8 cellular contexts compared by ENCODE assay signal in genomic region chr6:85483041-85483700, GRCh38. TPM values are rescaled to one million over a fixed set of nuclear protein-coding genes. Genes with fewer than 3 reads are reported as not detected.
DNase-seq lines count a peak whose midpoint lies in the region; ATAC-seq, FAIRE-seq and TF ChIP-seq lines count a peak whose summit lies in the region.

No MANE protein-coding gene starts in this region.

- TF ChIP-seq EP300 in HepG2 (IDR thresholded peaks at IDR 0.05; ENCODE audit: low read depth in 2 of 2, low read length in 2 of 2) (no peak), HepG2 (CRISPR knock-in tag; IDR thresholded peaks at IDR 0.05; ENCODE audit: borderline replicate concordance) (no peak)

- H3K4me1 ChIP-seq in A673 (ENCODE audit: insufficient read depth, low read length, poor library complexity, severe bottlenecking) (no peaks in the 10 kb centered on the region), HepG2 (ENCODE audit: insufficient read depth, low read length) (peaks cover 7% of the 10 kb centered on the region; the same call in 1 of the 2 replicates)

- H4K20me1 ChIP-seq in HepG2 (ENCODE audit: insufficient read depth, low read length), result no peaks in the 10 kb centered on the region

- WGBS in HepG2 (ENCODE audit: low lambda C conversion rate), result 24% methylated on average over 9 of the region's 9 CpGs

- H2AFZ ChIP-seq in HepG2 (ENCODE audit: low read length), result no peak overlapping the region

- no peaks in the 10 kb centered on the region for H3K36me3 ChIP-seq in A673 (ENCODE audit: insufficient read depth, low read length, poor library complexity, severe bottlenecking)
- H3K36me3 ChIP-seq in HepG2 (replicated peaks in 1 of 2; ENCODE audit: control insufficient read depth in 1 of 2, insufficient read depth in 2 of 2, low read length in 2 of 2), result peaks cover 0 to 2% of the 10 kb centered on the region in 2 experiments; a peak in 1 of 5 replicates

- POLR2A ChIA-PET in A673 (lab: Charles Lee; ENCODE audit: low non-redundant PET), result interaction anchor here (0.6 to 1.0 kb wide), 2 partner anchors 12 to 128 kb away, joined by 3 to 4 read pairs; no protein-coding TSS in a partner anchor
- POLR2A ChIA-PET in HepG2 (lab: Yijun Ruan, JAX), result interaction anchor here (0.6 to 2.0 kb wide), 4 partner anchors 32 to 128 kb away, joined by 3 to 8 read pairs (median 6); partner anchors contain the start of gene NT5E

- BruUV-seq in A673 (replicated peaks; lab: Mats Ljungman, UMichigan), result no TSS peak
- no TSS peak for BruUV-seq in HepG2 (replicated peaks; lab: Mats Ljungman, UMichigan)

- TF ChIP-seq CTCF in A673 (conservative IDR thresholded peaks at IDR 0.05; ENCODE audit: low read depth, low read length), result peak; percentile 99
- peak; percentile 94 for TF ChIP-seq CTCF in HepG2 (CRISPR knock-in tag; IDR thresholded peaks at IDR 0.05)

- ATAC-seq in HG02798 (IDR thresholded peaks at IDR 0.05; ENCODE audit: poor library complexity, unreplicated experiment) (peak; percentile 87), HepG2 (peak; percentile 94)

- intact Hi-C loops in A673 (cut with micrococcal nuclease; ENCODE audit: unreplicated experiment) (loop anchor here (1.0 to 2.0 kb wide), 3 partner anchors 32 to 128 kb away; partner anchors contain the start of gene NT5E), HepG2 (cut with micrococcal nuclease; ENCODE audit: unreplicated experiment) (loop anchor here (1.0 kb wide), 3 partner anchors 32 to 128 kb away; no protein-coding TSS in a partner anchor)

- H3K9me3 ChIP-seq in A673 (ENCODE audit: low read depth, low read length, poor library complexity, severe bottlenecking) (no peaks in the 10 kb centered on the region), HepG2 (ENCODE audit: low read length) (no peaks in the 10 kb centered on the region)

- in situ Hi-C loops in HepG2 (cut with HindIII; ENCODE audit: extremely low pct_ligation_motif_present, low pct_unique_long_range_greater_than_20kb), result loop anchor here (5.0 kb wide), 1 partner anchor 131 kb away; no protein-coding TSS in a partner anchor

- CTCF ChIA-PET in A673 (lab: Charles Lee), result interaction anchor here (0.6 to 3.4 kb wide), 15 partner anchors 11 to 132 kb away, joined by 3 to 49 read pairs (median 5); partner anchors contain the start of gene NT5E
- CTCF ChIA-PET in HepG2 (lab: Yijun Ruan, JAX; ENCODE audit: low intra/inter-chr PET ratio, low total read pairs), result interaction anchor here (1.3 to 4.2 kb wide), 2 partner anchors 111 to 127 kb away, joined by 5 to 96 read pairs; no protein-coding TSS in a partner anchor

- TF ChIP-seq POLR2A in GM12892 (IDR thresholded peaks at IDR 0.05; ENCODE audit: low read depth, low read length) (no peak), HepG2 (IDR thresholded peaks at IDR 0.05; ENCODE audit: insufficient read depth in 1 of 2, low read depth in 2 of 2, low read length in 2 of 2) (no peak)

- no peak overlapping the region for H3K9ac ChIP-seq in HepG2 (ENCODE audit: insufficient read depth, low read depth, low read length)

- H3K27me3 ChIP-seq in A673 (replicated peaks; ENCODE audit: insufficient read depth, low read depth, low read length, poor library complexity) (no peaks in the 10 kb centered on the region), HepG2 (ENCODE audit: control insufficient read depth in 1 of 2, insufficient read depth in 2 of 2, low read length in 2 of 2) (no peaks in the 10 kb centered on the region)

- no peak overlapping the region for H3K27ac ChIP-seq in A673 (ENCODE audit: low read depth, low read length, poor library complexity, severe bottlenecking)
- H3K27ac ChIP-seq in HepG2 (ENCODE audit: extremely low read length, insufficient read depth, low read length), result no peak overlapping the region

- peak overlapping the region; percentile 5; the same call in 1 of the 2 replicates for H3K4me2 ChIP-seq in HepG2 (ENCODE audit: low read depth, low read length)

- peak; percentile 92 for TF ChIP-seq RAD21 in HepG2 (CRISPR knock-in tag; IDR thresholded peaks at IDR 0.05)

- DNase-seq in A673 (ENCODE audit: low spot score) (peak; percentile 83), GM12892 (ENCODE audit: insufficient read length) (no peak), NCI-H1930 (lab: John Stamatoyannopoulos, UW) (peak; percentile 18 to 46), HepG2 (ENCODE audit: low spot score) (peak; percentile 50)
- DNase-seq in activated CD4-positive, CD25-positive, alpha-beta regulatory T cell treated with anti-CD3 and anti-CD28 coated beads, Interleukin-2, amount 50 U/mL, for 72 hours, result peak; percentile 84
- DNase-seq in central memory CD4-positive, alpha-beta T cell, result peak; percentile 47
- DNase-seq in stimulated activated CD4-positive, alpha-beta T cell treated with anti-CD3 and anti-CD28 coated beads, TNF-alpha, amount 100 ng/mL, for 4 hours (ENCODE audit: low read depth in 3 of 3), result peak; percentile 44 to 69 (median 61)

- no peak overlapping the region for H3K4me3 ChIP-seq in A673 (ENCODE audit: low read depth, low read length, poor library complexity, severe bottlenecking)
- no peak overlapping the region; a peak in 1 of 6 replicates for H3K4me3 ChIP-seq in HepG2 (replicated peaks in 1 of 3; ENCODE audit: insufficient read depth in 1 of 3, low read depth in 2 of 3, low read length in 3 of 3)

- no peaks in the 10 kb centered on the region for H3K79me2 ChIP-seq in HepG2 (ENCODE audit: insufficient read depth, low read length)

- FAIRE-seq in GM12892 (lab: Jason Lieb, UNC) (peak; percentile 76), HepG2 (lab: Jason Lieb, UNC) (peak; percentile 60)

TF ChIP-seq in HepG2, 621 proteins besides CTCF, POLR2A, EP300 and RAD21 (continues in another document):
- TF ChIP-seq KDM2A (CRISPR knock-in tag; IDR thresholded peaks at IDR 0.05; ENCODE audit: borderline replicate concordance, low read depth) (peak; percentile 76), HNF1B (CRISPR knock-in tag; IDR thresholded peaks at IDR 0.05) (peak; percentile 70), SP1 (IDR thresholded peaks at IDR 0.05) (no peak), SP1 (CRISPR knock-in tag; IDR thresholded peaks at IDR 0.05) (peak; percentile 58; the same call in 1 of the 2 replicates), ZNF567 (CRISPR knock-in tag; IDR thresholded peaks at IDR 0.05; ENCODE audit: borderline replicate concordance) (0 out of 2 replicates have a peak, but pooled peaks have one; percentile 52), SMAD3 (CRISPR knock-in tag; IDR thresholded peaks at IDR 0.05) (0 out of 2 replicates have a peak, but pooled peaks have one; percentile 68), ZFP36L1 (CRISPR knock-in tag; IDR thresholded peaks at IDR 0.05) (0 out of 2 replicates have a peak, but pooled peaks have one; percentile 35)

RNA-seq across cellular contexts. Expression of gene NT5E, which starts 33.3 kb away (rescaled TPM):
- 26.0 and 32.7 TPM in 2 replicates for total RNA-seq in A673 (2021)
- 7.3 TPM for polyA plus RNA-seq in GM12892 (2012; ENCODE audit: missing spikeins)
- 6.4 and 9.5 TPM in 2 replicates for total RNA-seq in HepG2 (2016; rRNA removed; fragmentation: Illumina TruSeq; extraction: Trizol)
- 2.7 and 3.2 TPM in 2 replicates for total RNA-seq in HepG2 (2016; cell fraction: cytosol; rRNA removed; fragmentation: Illumina TruSeq; extraction: Trizol; ENCODE audit: low read depth)
- 6.5 and 9.4 TPM in 2 replicates for total RNA-seq in HepG2 (2016; cell fraction: insoluble cytoplasmic fraction; rRNA removed; fragmentation: Illumina TruSeq; extraction: Trizol)
- 4.5 and 4.6 TPM in 2 replicates for total RNA-seq in HepG2 (2016; cell fraction: membrane; rRNA removed; fragmentation: Illumina TruSeq; extraction: Trizol)
- 11.7 and 12.4 TPM in 2 replicates for total RNA-seq in HepG2 (2016; cell fraction: nucleus; rRNA removed; fragmentation: Illumina TruSeq; extraction: Trizol)
- 33.0 and 40.6 TPM in 2 replicates for polyA plus RNA-seq in HepG2 (2011; rRNA removed)
- polyA plus RNA-seq in HepG2 (2011; cell fraction: cytosol; rRNA removed), result 28.1 and 33.2 TPM in 2 replicates
- 38.4 and 39.5 TPM in 2 replicates for polyA plus RNA-seq in HepG2 (2011; cell fraction: nucleus; rRNA removed)
- 41.1 and 41.9 TPM in 2 replicates for polyA plus RNA-seq in HepG2 (2012)
- polyA plus RNA-seq in HepG2 (2016; cell fraction: cytosol; fragmentation: Illumina TruSeq; extraction: Trizol; ENCODE audit: low read depth), result 1.8 and 3.1 TPM in 2 replicates
- polyA plus RNA-seq in HepG2 (2016; cell fraction: insoluble cytoplasmic fraction; fragmentation: Illumina TruSeq; extraction: Trizol; ENCODE audit: low read depth), result 5.9 and 6.0 TPM in 2 replicates
- polyA plus RNA-seq in HepG2 (2016; cell fraction: membrane; fragmentation: Illumina TruSeq; extraction: Trizol; ENCODE audit: low read depth), result 3.5 and 3.7 TPM in 2 replicates
- 12.7 and 12.8 TPM in 2 replicates for polyA plus RNA-seq in HepG2 (2016; cell fraction: nucleus; fragmentation: Illumina TruSeq; extraction: Trizol; ENCODE audit: insufficient read depth, low read depth)
- polyA minus RNA-seq in HepG2 (2011; rRNA and poly(A)+ RNA removed; ENCODE audit: low replicate concordance), result 4.8 and 51.2 TPM in 2 replicates
- polyA minus RNA-seq in HepG2 (2011; cell fraction: cytosol; rRNA and poly(A)+ RNA removed), result 40.8 and 61.8 TPM in 2 replicates
- polyA minus RNA-seq in HepG2 (2011; cell fraction: nucleus; rRNA and poly(A)+ RNA removed), result 27.0 and 35.1 TPM in 2 replicates
